27 cellular contexts compared by ENCODE assay signal in the genomic region with DNA sequence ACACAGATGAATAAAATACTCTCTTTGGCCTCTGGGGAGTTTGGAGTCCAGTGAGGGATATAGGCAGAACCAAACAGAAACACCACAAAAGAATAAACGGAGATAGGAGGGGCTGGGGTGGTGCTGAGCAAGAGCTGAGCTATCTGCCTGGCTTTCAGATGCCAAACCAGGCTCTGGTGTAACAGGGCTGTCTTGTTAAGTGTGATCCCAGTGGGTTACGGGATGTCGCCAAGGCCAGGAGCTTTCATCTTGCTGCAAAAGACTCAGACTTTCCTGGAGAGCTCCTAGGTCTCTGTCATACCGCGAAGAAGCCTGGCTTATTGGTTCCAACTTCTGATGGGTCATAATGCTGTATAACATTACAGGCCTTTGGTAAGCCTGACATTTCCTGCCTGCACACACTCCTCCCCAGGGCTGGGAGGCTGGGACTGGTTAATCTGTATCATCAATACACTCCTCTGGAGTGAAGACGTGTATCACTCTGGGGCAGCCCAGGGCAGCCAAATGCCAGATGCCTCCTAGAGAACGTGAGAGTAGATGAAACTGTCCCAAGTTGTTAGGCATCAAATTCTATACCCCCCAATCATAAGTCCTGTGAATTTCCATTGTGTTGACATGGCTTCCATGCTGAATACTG.
DNase-seq lines count a peak whose midpoint lies in the region; ATAC-seq and TF ChIP-seq lines count a peak whose summit lies in the region.
"Had no signal": no experiment of that assay in that cellular context is flagged by ENCODE, and none has a peak within 500 bp of the region (broad histone marks: within the 10 kb centered on the region; RNA-seq: fewer than 3 reads in every experiment).

No MANE protein-coding gene starts in this region.

- no peaks in the 10 kb centered on the region for H3K9me2 ChIP-seq in SK-N-SH

- H3K4me3 ChIP-seq in BE2C (ENCODE audit: low read depth, low read length) (no peak overlapping the region), SK-N-SH (ENCODE audit: low read depth in 2 of 2, low read length in 1 of 2) (no peak overlapping the region), fibroblast of villous mesenchyme (ENCODE audit: low read depth, low read length) (no peak overlapping the region)
- H3K4me3 ChIP-seq: cardiac muscle cell, left ventricle myocardium inferior, SJCRH30 had no signal

- no peak overlapping the region for H3K9ac ChIP-seq in SK-N-SH

- peak; percentile 21; the same call in 1 of the 2 replicates for TF ChIP-seq RAD21 in SK-N-SH (IDR thresholded peaks at IDR 0.05; ENCODE audit: low read length)

- H3K27me3 ChIP-seq in BE2C (no peaks in the 10 kb centered on the region), SK-N-SH (ENCODE audit: insufficient read depth) (no peaks in the 10 kb centered on the region)
- H3K27me3 ChIP-seq: cardiac muscle cell, SJCRH30 had no signal

- CTCF ChIA-PET in SK-N-SH (lab: Yijun Ruan, JAX) = interaction anchor here (0.7 to 1.6 kb wide), 7 partner anchors 9 to 228 kb away, joined by 3 to 4 read pairs (median 3); no protein-coding TSS in a partner anchor

- H3K27ac ChIP-seq in SK-N-SH (ENCODE audit: low read depth in 2 of 2, low read length in 1 of 2) = peak overlapping the region; percentile 29 to 89; a peak in 3 of 4 replicates
- H3K27ac ChIP-seq: cardiac muscle cell, left ventricle myocardium inferior, SJCRH30 had no signal

- WGBS in SK-N-SH (ENCODE audit: low lambda C conversion rate) = 88% methylated on average over 7 of the region's 7 CpGs

- no peaks in the 10 kb centered on the region for H3K9me3 ChIP-seq in BE2C
- H3K9me3 ChIP-seq in SK-N-SH = no peaks in the 10 kb centered on the region
- H3K9me3 ChIP-seq: left ventricle myocardium inferior, SJCRH30 had no signal

- DNase-seq in BE2C (peak; percentile 73), SK-N-SH (peak; percentile 74), fibroblast of villous mesenchyme (ENCODE audit: low read depth) (peak; percentile 53), superior temporal gyrus (ENCODE audit: extremely low spot score) (peak; percentile 6), omental fat pad (ENCODE audit: low spot score) (no peak), NK-92 (lab: John Stamatoyannopoulos, UW; ENCODE audit: unreplicated experiment) (no peak)
- DNase-seq in stimulated activated naive CD4-positive, alpha-beta T cell (lab: John Stamatoyannopoulos, UW) = no peak
- DNase-seq: activated CD4-positive, alpha-beta memory T cell treated with anti-CD3 and anti-CD28 coated beads for 36 hours; activated CD4-positive, CD25-positive, alpha-beta regulatory T cell treated with anti-CD3 and anti-CD28 coated beads, Interleukin-2, amount 50 U/mL, for 72 hours; aorta; CD8-positive, alpha-beta T cell; cortex of kidney; endodermal cell; KG1; left ventricle myocardium inferior; midbrain; naive thymus-derived CD4-positive, alpha-beta T cell; NCI-H1417 treated with DMSO at 0.1 percent for 48 hours; NCI-H345; NCI-H82; SJCRH30; small intestine; stimulated activated CD4-positive, alpha-beta T cell treated with anti-CD3 and anti-CD28 coated beads, Interleukin-1b, Interleukin-23, amount 100 ng/mL, for 48 hours; T-helper 1 cell had no signal

- peaks cover 8% of the 10 kb centered on the region for H3F3A ChIP-seq in SK-N-SH (replicated peaks; ENCODE audit: insufficient read depth)

- H2AFZ ChIP-seq in SK-N-SH (ENCODE audit: low read depth) = peak overlapping the region; percentile 45

- H4K20me1 ChIP-seq in SK-N-SH (ENCODE audit: insufficient read depth) = no peaks in the 10 kb centered on the region

- no peak for TF ChIP-seq EP300 in SK-N-SH (IDR thresholded peaks at IDR 0.05; ENCODE audit: borderline replicate concordance in 1 of 2, low read depth in 1 of 2, low read length in 1 of 2)

- H3K36me3 ChIP-seq in BE2C (no peaks in the 10 kb centered on the region), SK-N-SH (replicated peaks in 1 of 2; ENCODE audit: control insufficient read depth in 1 of 2, insufficient read depth in 2 of 2, low read length in 1 of 2) (no peaks in the 10 kb centered on the region)
- H3K36me3 ChIP-seq: cardiac muscle cell, left ventricle myocardium inferior, SJCRH30 had no signal

- peaks cover 42% of the 10 kb centered on the region for H3K4me1 ChIP-seq in BE2C
- H3K4me1 ChIP-seq in SK-N-SH (ENCODE audit: control insufficient read depth in 1 of 2, insufficient read depth in 2 of 2, low read depth in 1 of 2, low read length in 1 of 2) = peaks cover 13 to 48% of the 10 kb centered on the region in 2 experiments
- H3K4me1 ChIP-seq: SJCRH30 had no signal

- H3K4me2 ChIP-seq in SK-N-SH = no peak overlapping the region

- TF ChIP-seq CTCF in BE2C (IDR thresholded peaks at IDR 0.05; ENCODE audit: low read depth, low read length) (no peak), SK-N-SH (IDR thresholded peaks at IDR 0.05) (no peak), fibroblast of villous mesenchyme (IDR thresholded peaks at IDR 0.05; ENCODE audit: insufficient read depth, low read depth, low read length) (no peak), omental fat pad (IDR thresholded peaks at IDR 0.05) (no peak)

- H3K79me2 ChIP-seq in SK-N-SH (ENCODE audit: insufficient read depth) = no peaks in the 10 kb centered on the region

- POLR2A ChIA-PET in SK-N-SH (lab: Yijun Ruan, JAX) = interaction anchor here (1.0 kb wide), 2 partner anchors 8 to 33 kb away, joined by 3 to 4 read pairs; no protein-coding TSS in a partner anchor

- ATAC-seq in omental fat pad (ENCODE audit: low FRiP score) = no peak
- ATAC-seq: activated T-helper 17 cell treated with anti-CD3 and anti-CD28 coated beads, Interleukin-2, amount 50 U/mL, for 72 hours; CD8-positive, alpha-beta T cell; esophagus mucosa; naive thymus-derived CD4-positive, alpha-beta T cell had no signal

TF ChIP-seq in SK-N-SH, 30 proteins besides CTCF, POLR2A, EP300 and RAD21:
- TF ChIP-seq MEF2A (IDR thresholded peaks at IDR 0.05; ENCODE audit: borderline replicate concordance, low read depth) (no peak), GATA2 (CRISPR knock-in tag; IDR thresholded peaks at IDR 0.05) (peak; percentile 57), NRF1 (IDR thresholded peaks at IDR 0.05; ENCODE audit: low read depth, low read length) (no peak), CHD2 (IDR thresholded peaks at IDR 0.05; ENCODE audit: low read length, partially characterized antibody) (peak; percentile 36), RCOR1 (IDR thresholded peaks at IDR 0.05; ENCODE audit: low read length) (peak; percentile 36; the same call in 1 of the 2 replicates), MXI1 (IDR thresholded peaks at IDR 0.05; ENCODE audit: low read depth, low read length) (no peak)

Comparison
In these comparisons a context has a peak if more than half of its experiments do, and no peak if none do; other contexts are left out.
1. DNase-seq: peak in BE2C (single experiment), SK-N-SH (single experiment), fibroblast of villous mesenchyme (single experiment) and superior temporal gyrus (single experiment); none in omental fat pad (single experiment), NK-92 (single experiment) and stimulated activated naive CD4-positive, alpha-beta T cell (0 of 6).